8 cellular contexts compared by ENCODE assay signal in genomic region chr2:237858294-237859081, GRCh38. TPM values are rescaled to one million over a fixed set of nuclear protein-coding genes. Genes with fewer than 3 reads are reported as not detected.
DNase-seq lines count a peak whose midpoint lies in the region; ATAC-seq and TF ChIP-seq lines count a peak whose summit lies in the region.

No MANE protein-coding gene starts in this region.

- POLR2A ChIA-PET in naive thymus-derived CD8-positive, alpha-beta T cell (lab: Charles Lee) = no interaction called here

- H3K4me3 Mint-ChIP-seq in activated T-helper 2 cell treated with anti-CD3 and anti-CD28 coated beads, Interferon-gamma antibody, Interleukin-2, Interleukin-4, amounts not matched to agents 10 μg/mL and 5 μg/mL and 100 μg/mL, durations not matched to agents 14 hours and 24 hours and 36 hours (ENCODE audit: low read depth) = peak overlapping the region; percentile 79
- peak overlapping the region in 5 of 10 donors; percentile 0 to 77 (median 34) for H3K4me3 Mint-ChIP-seq in naive thymus-derived CD8-positive, alpha-beta T cell

- TF ChIP-seq CTCF in fibroblast of the aortic adventitia (IDR thresholded peaks at IDR 0.05; ENCODE audit: insufficient read depth, low read length) (peak; percentile 92), thoracic aorta (IDR thresholded peaks at IDR 0.05) (peak; percentile 74)

- peaks cover 55% of the 10 kb centered on the region for H3K27me3 Mint-ChIP-seq in activated T-helper 2 cell treated with anti-CD3 and anti-CD28 coated beads, Interferon-gamma antibody, Interleukin-2, Interleukin-4, amounts not matched to agents 10 μg/mL and 5 μg/mL and 100 μg/mL, durations not matched to agents 14 hours and 24 hours and 36 hours (ENCODE audit: low read depth)
- peaks cover 14 to 50% (median 34%) of the 10 kb centered on the region in 5 donors for H3K27me3 Mint-ChIP-seq in naive thymus-derived CD8-positive, alpha-beta T cell

- peak; percentile 73 for DNase-seq in D341Med (ENCODE audit: low spot score)
- peak; percentile 75 for DNase-seq in NCI-H69 (lab: John Stamatoyannopoulos, UW)
- peak; percentile 35 for DNase-seq in activated T-helper 2 cell treated with anti-CD3 and anti-CD28 coated beads, Interferon-gamma antibody, Interleukin-2, Interleukin-4, amounts not matched to agents 10 μg/mL and 5 μg/mL and 100 μg/mL, durations not matched to agents 14 hours and 24 hours and 36 hours (ENCODE audit: low spot score)
- DNase-seq in fibroblast of the aortic adventitia (ENCODE audit: low read depth) = peak; percentile 83
- DNase-seq in naive thymus-derived CD8-positive, alpha-beta T cell = peak in 4 of 10 donors; percentile 23 to 28 (median 27)
- no peak for DNase-seq in thoracic aorta (ENCODE audit: low spot score)
- no peak for DNase-seq in activated CD4-positive, CD25-positive, alpha-beta regulatory T cell (lab: John Stamatoyannopoulos, UW)

- H3K27ac Mint-ChIP-seq in activated T-helper 2 cell treated with anti-CD3 and anti-CD28 coated beads, Interferon-gamma antibody, Interleukin-2, Interleukin-4, amounts not matched to agents 10 μg/mL and 5 μg/mL and 100 μg/mL, durations not matched to agents 14 hours and 24 hours and 36 hours = peak overlapping the region; percentile 51
- no peak overlapping the region for H3K27ac Mint-ChIP-seq in naive thymus-derived CD8-positive, alpha-beta T cell

- no peaks in the 10 kb centered on the region for H3K9me3 ChIP-seq in thoracic aorta

- H3K36me3 ChIP-seq in thoracic aorta = no peaks in the 10 kb centered on the region

- peaks cover 3% of the 10 kb centered on the region for H3K36me3 Mint-ChIP-seq in activated T-helper 2 cell treated with anti-CD3 and anti-CD28 coated beads, Interferon-gamma antibody, Interleukin-2, Interleukin-4, amounts not matched to agents 10 μg/mL and 5 μg/mL and 100 μg/mL, durations not matched to agents 14 hours and 24 hours and 36 hours (ENCODE audit: low read depth)
- H3K36me3 Mint-ChIP-seq in naive thymus-derived CD8-positive, alpha-beta T cell = peaks cover 0 to 3% (median 0%) of the 10 kb centered on the region in 3 donors

- H3K4me3 ChIP-seq in fibroblast of the aortic adventitia (ENCODE audit: low read depth, low read length) (no peak overlapping the region), thoracic aorta (peak overlapping the region; percentile 78)

- H3K4me1 Mint-ChIP-seq in activated T-helper 2 cell treated with anti-CD3 and anti-CD28 coated beads, Interferon-gamma antibody, Interleukin-2, Interleukin-4, amounts not matched to agents 10 μg/mL and 5 μg/mL and 100 μg/mL, durations not matched to agents 14 hours and 24 hours and 36 hours (ENCODE audit: low read depth) = peaks cover 9% of the 10 kb centered on the region
- H3K4me1 Mint-ChIP-seq in naive thymus-derived CD8-positive, alpha-beta T cell = peaks cover 4 to 14% (median 10%) of the 10 kb centered on the region in 4 donors

- intact Hi-C loops in activated T-helper 2 cell treated with anti-CD3 and anti-CD28 coated beads, Interferon-gamma antibody, Interleukin-2, Interleukin-4, amounts not matched to agents 10 μg/mL and 5 μg/mL and 100 μg/mL, durations not matched to agents 14 hours and 24 hours and 36 hours (cut with micrococcal nuclease) = loop anchor here (1.0 to 10.0 kb wide), 3 partner anchors 40 to 405 kb away; partner anchors contain the start of gene ESPNL

- H3K27ac ChIP-seq in thoracic aorta = peak overlapping the region; percentile 77 to 95

- peaks cover 11 to 38% of the 10 kb centered on the region in 2 donors for H3K4me1 ChIP-seq in thoracic aorta (ENCODE audit: control insufficient read depth in 1 of 2, low read depth in 2 of 2)

- ATAC-seq in HG02798 (IDR thresholded peaks at IDR 0.05; ENCODE audit: poor library complexity, unreplicated experiment) (peak; percentile 47), thoracic aorta (ENCODE audit: insufficient number of reproducible peaks, low FRiP score, low read depth) (no peak)
- ATAC-seq in naive thymus-derived CD8-positive, alpha-beta T cell = peak; percentile 57 to 68

- no peaks in the 10 kb centered on the region for H3K9me3 Mint-ChIP-seq in activated T-helper 2 cell treated with anti-CD3 and anti-CD28 coated beads, Interferon-gamma antibody, Interleukin-2, Interleukin-4, amounts not matched to agents 10 μg/mL and 5 μg/mL and 100 μg/mL, durations not matched to agents 14 hours and 24 hours and 36 hours
- no peaks in the 10 kb centered on the region for H3K9me3 Mint-ChIP-seq in naive thymus-derived CD8-positive, alpha-beta T cell

- no peaks in the 10 kb centered on the region for H3K27me3 ChIP-seq in thoracic aorta (replicated peaks; ENCODE audit: insufficient read depth)

RNA-seq across cellular contexts. Expression of gene RAMP1, which starts 0.9 kb away (rescaled TPM):
- 13.1 and 14.0 TPM in 2 replicates for total RNA-seq in activated T-helper 2 cell treated with anti-CD3 and anti-CD28 coated beads, Interferon-gamma antibody, Interleukin-2, Interleukin-4, amounts not matched to agents 10 μg/mL and 5 μg/mL and 100 μg/mL, durations not matched to agents 14 hours and 24 hours and 36 hours
- total RNA-seq in fibroblast of the aortic adventitia (ENCODE audit: low replicate concordance) (3.1 and 3.4 TPM in 2 replicates), thoracic aorta (100 to 1,000 TPM; 246 to 525 TPM)
- total RNA-seq in naive thymus-derived CD8-positive, alpha-beta T cell = not detected
- polyA plus RNA-seq in naive thymus-derived CD8-positive, alpha-beta T cell = 1 to 10 TPM in 1 of 3 donors, not detected in 2; 1.1 TPM

RNA-seq across cellular contexts. Expression of gene RBM44, which starts 59.9 kb away (rescaled TPM):
- total RNA-seq in activated T-helper 2 cell treated with anti-CD3 and anti-CD28 coated beads, Interferon-gamma antibody, Interleukin-2, Interleukin-4, amounts not matched to agents 10 μg/mL and 5 μg/mL and 100 μg/mL, durations not matched to agents 14 hours and 24 hours and 36 hours = 0.92 and 1.0 TPM in 2 replicates
- total RNA-seq in fibroblast of the aortic adventitia (ENCODE audit: low replicate concordance) (0.27 and 0.65 TPM in 2 replicates), thoracic aorta (1 to 10 TPM; 1.6 to 7.1 TPM)
- total RNA-seq in naive thymus-derived CD8-positive, alpha-beta T cell = 1 to 10 TPM in 1 of 2 experiments, under 1 TPM in 1; 0.91 to 1.0 TPM
- polyA plus RNA-seq in naive thymus-derived CD8-positive, alpha-beta T cell = under 1 TPM in 1 of 3 donors, not detected in 2; 0.80 TPM

Comparison
In these comparisons a context has a peak if more than half of its experiments do, and no peak if none do; other contexts are left out.
1. DNase-seq: peak in D341Med (single experiment), NCI-H69 (single experiment), activated T-helper 2 cell treated with anti-CD3 and anti-CD28 coated beads, Interferon-gamma antibody, Interleukin-2, Interleukin-4, amounts not matched to agents 10 μg/mL and 5 μg/mL and 100 μg/mL, durations not matched to agents 14 hours and 24 hours and 36 hours (single experiment) and fibroblast of the aortic adventitia (single experiment); none in thoracic aorta (single experiment) and activated CD4-positive, CD25-positive, alpha-beta regulatory T cell (0 of 4).
2. RNA of gene RAMP1, which starts 0.9 kb away (total RNA-seq): 246 to 525 TPM in thoracic aorta; 13.1 to 14.0 TPM in activated T-helper 2 cell treated with anti-CD3 and anti-CD28 coated beads, Interferon-gamma antibody, Interleukin-2, Interleukin-4, amounts not matched to agents 10 μg/mL and 5 μg/mL and 100 μg/mL, durations not matched to agents 14 hours and 24 hours and 36 hours, 3.1 to 3.4 TPM in fibroblast of the aortic adventitia and not detected in naive thymus-derived CD8-positive, alpha-beta T cell; every median in the first group is over 10 times any median in the second.